In the genomic region with DNA sequence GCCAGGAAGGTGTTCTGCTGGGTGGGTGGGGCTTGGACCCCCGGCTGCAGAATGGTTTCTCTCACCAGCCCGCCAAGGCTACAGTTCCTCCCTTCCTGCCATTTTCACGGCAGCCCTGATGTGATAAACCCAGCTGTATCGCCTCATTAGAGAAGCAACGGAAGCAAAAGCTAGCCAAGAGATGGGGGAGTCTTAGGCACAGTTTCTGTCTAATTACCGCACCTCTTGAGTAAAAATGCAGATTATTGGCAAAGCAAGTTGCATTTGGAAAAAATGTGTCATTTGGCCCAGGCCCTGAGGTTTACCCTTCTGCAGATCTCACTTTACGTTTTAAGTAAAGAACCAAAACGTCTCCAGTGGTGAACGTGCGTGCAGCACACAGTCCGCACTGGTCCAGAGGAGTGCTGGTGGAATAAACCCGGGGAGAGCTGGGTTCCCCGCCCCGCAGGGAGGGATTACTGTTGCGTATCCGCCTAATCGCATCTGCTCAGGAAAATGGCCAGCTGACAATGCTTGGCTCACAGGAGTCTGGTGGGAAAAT, we compare ENCODE assay signal across 9 cellular contexts.
DNase-seq lines count a peak whose midpoint lies in the region; ATAC-seq lines count a peak whose summit lies in the region.
"Had no signal": no experiment of that assay in that cellular context is flagged by ENCODE, and none has a peak within 500 bp of the region (broad histone marks: within the 10 kb centered on the region; RNA-seq: fewer than 3 reads in every experiment).

No MANE protein-coding gene starts in this region.

- no peak overlapping the region for H2AFZ ChIP-seq in Karpas-422 (ENCODE audit: low read length)

- H3K36me3 ChIP-seq in MG63 = peaks cover 31% of the 10 kb centered on the region
- peaks cover 0 to 5% (median 0%) of the 10 kb centered on the region in 3 experiments for H3K36me3 ChIP-seq in naive thymus-derived CD4-positive, alpha-beta T cell (ENCODE audit: control insufficient read depth in 2 of 3, insufficient read depth in 3 of 3, low read length in 3 of 3)
- H3K36me3 ChIP-seq in Karpas-422 (ENCODE audit: insufficient read depth, low read length) = no peaks in the 10 kb centered on the region

- H3K4me2 ChIP-seq in Karpas-422 (ENCODE audit: low read depth, low read length, poor library complexity, severe bottlenecking) = no peak overlapping the region

- H3K9me3 Mint-ChIP-seq in activated T-helper 17 cell treated with anti-CD3 and anti-CD28 coated beads, Interleukin-2, amount 50 U/mL, for 72 hours = no peaks in the 10 kb centered on the region
- no peaks in the 10 kb centered on the region for H3K9me3 Mint-ChIP-seq in stimulated activated memory B cell treated with anti-CD40 and anti-IgM and Interleukin-4, amounts not matched to agents 10 μg/mL and 1 μg/mL and 100 μg/mL, for 72 hours
- H3K9me3 Mint-ChIP-seq in naive thymus-derived CD4-positive, alpha-beta T cell = no peaks in the 10 kb centered on the region
- no peaks in the 10 kb centered on the region for H3K9me3 Mint-ChIP-seq in T-helper 2 cell treated with Interferon-gamma antibody and Interleukin-4, amounts not matched to agents 5 μg/mL and 100 μg/mL, for 36 hours

- H3K79me2 ChIP-seq in Karpas-422 (ENCODE audit: low read length) = no peaks in the 10 kb centered on the region

- peaks cover 43% of the 10 kb centered on the region for H3K36me3 Mint-ChIP-seq in activated T-helper 17 cell treated with anti-CD3 and anti-CD28 coated beads, Interleukin-2, amount 50 U/mL, for 72 hours (ENCODE audit: low read depth)
- peaks cover 48% of the 10 kb centered on the region for H3K36me3 Mint-ChIP-seq in stimulated activated memory B cell treated with anti-CD40 and anti-IgM and Interleukin-4, amounts not matched to agents 10 μg/mL and 1 μg/mL and 100 μg/mL, for 72 hours
- peaks cover 0 to 41% (median 19%) of the 10 kb centered on the region in 5 donors for H3K36me3 Mint-ChIP-seq in naive thymus-derived CD4-positive, alpha-beta T cell
- peaks cover 6% of the 10 kb centered on the region for H3K36me3 Mint-ChIP-seq in T-helper 2 cell treated with Interferon-gamma antibody and Interleukin-4, amounts not matched to agents 5 μg/mL and 100 μg/mL, for 36 hours (ENCODE audit: low read depth)

- H3K27me3 Mint-ChIP-seq in activated T-helper 17 cell treated with anti-CD3 and anti-CD28 coated beads, Interleukin-2, amount 50 U/mL, for 72 hours = no peaks in the 10 kb centered on the region
- no peaks in the 10 kb centered on the region for H3K27me3 Mint-ChIP-seq in stimulated activated memory B cell treated with anti-CD40 and anti-IgM and Interleukin-4, amounts not matched to agents 10 μg/mL and 1 μg/mL and 100 μg/mL, for 72 hours
- no peaks in the 10 kb centered on the region for H3K27me3 Mint-ChIP-seq in naive thymus-derived CD4-positive, alpha-beta T cell
- H3K27me3 Mint-ChIP-seq in T-helper 2 cell treated with Interferon-gamma antibody and Interleukin-4, amounts not matched to agents 5 μg/mL and 100 μg/mL, for 36 hours (ENCODE audit: low read depth) = no peaks in the 10 kb centered on the region

- peaks cover 28% of the 10 kb centered on the region for H3K4me1 Mint-ChIP-seq in activated T-helper 17 cell treated with anti-CD3 and anti-CD28 coated beads, Interleukin-2, amount 50 U/mL, for 72 hours
- H3K4me1 Mint-ChIP-seq in stimulated activated memory B cell treated with anti-CD40 and anti-IgM and Interleukin-4, amounts not matched to agents 10 μg/mL and 1 μg/mL and 100 μg/mL, for 72 hours = peaks cover 55% of the 10 kb centered on the region
- peaks cover 3 to 43% (median 38%) of the 10 kb centered on the region in 7 donors for H3K4me1 Mint-ChIP-seq in naive thymus-derived CD4-positive, alpha-beta T cell
- H3K4me1 Mint-ChIP-seq in T-helper 2 cell treated with Interferon-gamma antibody and Interleukin-4, amounts not matched to agents 5 μg/mL and 100 μg/mL, for 36 hours (ENCODE audit: low read depth) = peaks cover 5% of the 10 kb centered on the region

- peak; percentile 60 for ATAC-seq in activated T-helper 17 cell treated with anti-CD3 and anti-CD28 coated beads, Interleukin-2, amount 50 U/mL, for 72 hours (replicated peaks)
- peak; percentile 56 for ATAC-seq in stimulated activated memory B cell treated with anti-CD40 and anti-IgM and Interleukin-4, amounts not matched to agents 10 μg/mL and 1 μg/mL and 100 μg/mL, for 72 hours
- ATAC-seq in naive thymus-derived CD4-positive, alpha-beta T cell = no peak
- no peak for ATAC-seq in HG03469 (IDR thresholded peaks at IDR 0.05; ENCODE audit: unreplicated experiment)

- peak; percentile 90 for DNase-seq in MG63
- DNase-seq in hypothalamus (lab: John Stamatoyannopoulos, UW) = peak in 30 of 51 donors; percentile 27 to 77 (median 56)
- DNase-seq in naive thymus-derived CD4-positive, alpha-beta T cell = no peak
- DNase-seq in Karpas-422 = no peak
- DNase-seq in T-helper 2 cell treated with Interferon-gamma antibody and Interleukin-4, amounts not matched to agents 5 μg/mL and 100 μg/mL, for 36 hours (ENCODE audit: low spot score) = no peak

- H3K9me3 ChIP-seq in MG63 (no peaks in the 10 kb centered on the region), Karpas-422 (ENCODE audit: low read length) (no peaks in the 10 kb centered on the region)
- no peaks in the 10 kb centered on the region for H3K9me3 ChIP-seq in naive thymus-derived CD4-positive, alpha-beta T cell (ENCODE audit: control insufficient read depth in 2 of 3, low read length in 3 of 3)
- H3K9me3 ChIP-seq: neutrophil had no signal

- no peaks in the 10 kb centered on the region for H3K4me1 ChIP-seq in naive thymus-derived CD4-positive, alpha-beta T cell (ENCODE audit: control insufficient read depth in 2 of 2, insufficient read depth in 2 of 2, low read length in 2 of 2)
- H3K4me1 ChIP-seq in Karpas-422 (ENCODE audit: low read length) = no peaks in the 10 kb centered on the region

- H4K20me1 ChIP-seq in Karpas-422 (ENCODE audit: insufficient read depth, low read depth, low read length) = peaks cover 16% of the 10 kb centered on the region

- H3K4me3 ChIP-seq in MG63 (peak overlapping the region; percentile 15), Karpas-422 (ENCODE audit: low read length) (no peak overlapping the region)
- no peak overlapping the region for H3K4me3 ChIP-seq in naive thymus-derived CD4-positive, alpha-beta T cell (ENCODE audit: low read length)

- H3K27me3 ChIP-seq in MG63 (no peaks in the 10 kb centered on the region), Karpas-422 (ENCODE audit: low read length) (no peaks in the 10 kb centered on the region)
- H3K27me3 ChIP-seq in naive thymus-derived CD4-positive, alpha-beta T cell (ENCODE audit: control insufficient read depth in 2 of 2, insufficient read depth in 2 of 2, low read length in 2 of 2) = no peaks in the 10 kb centered on the region
- H3K27me3 ChIP-seq: neutrophil had no signal

- H3K9me2 ChIP-seq in Karpas-422 (replicated peaks; ENCODE audit: insufficient read depth, low read length) = no peaks in the 10 kb centered on the region

- no peak overlapping the region for H3K4me3 Mint-ChIP-seq in activated T-helper 17 cell treated with anti-CD3 and anti-CD28 coated beads, Interleukin-2, amount 50 U/mL, for 72 hours
- H3K4me3 Mint-ChIP-seq in stimulated activated memory B cell treated with anti-CD40 and anti-IgM and Interleukin-4, amounts not matched to agents 10 μg/mL and 1 μg/mL and 100 μg/mL, for 72 hours = no peak overlapping the region
- no peak overlapping the region for H3K4me3 Mint-ChIP-seq in naive thymus-derived CD4-positive, alpha-beta T cell
- no peak overlapping the region for H3K4me3 Mint-ChIP-seq in T-helper 2 cell treated with Interferon-gamma antibody and Interleukin-4, amounts not matched to agents 5 μg/mL and 100 μg/mL, for 36 hours

- no peak overlapping the region for H3K9ac ChIP-seq in Karpas-422 (ENCODE audit: low read length)

- POLR2A ChIA-PET in naive thymus-derived CD4-positive, alpha-beta T cell (lab: Charles Lee) = interaction anchor here (0.6 kb wide), 1 partner anchor 33 kb away, joined by 3 read pairs; no protein-coding TSS in a partner anchor

- no peak overlapping the region for H3K27ac Mint-ChIP-seq in activated T-helper 17 cell treated with anti-CD3 and anti-CD28 coated beads, Interleukin-2, amount 50 U/mL, for 72 hours
- H3K27ac Mint-ChIP-seq in stimulated activated memory B cell treated with anti-CD40 and anti-IgM and Interleukin-4, amounts not matched to agents 10 μg/mL and 1 μg/mL and 100 μg/mL, for 72 hours = peak overlapping the region; percentile 28
- H3K27ac Mint-ChIP-seq in naive thymus-derived CD4-positive, alpha-beta T cell = peak overlapping the region in 1 of 9 donors; percentile 33
- H3K27ac Mint-ChIP-seq in T-helper 2 cell treated with Interferon-gamma antibody and Interleukin-4, amounts not matched to agents 5 μg/mL and 100 μg/mL, for 36 hours = no peak overlapping the region

- CTCF ChIA-PET in naive thymus-derived CD4-positive, alpha-beta T cell (lab: Charles Lee) = no interaction called here

- no peak overlapping the region for H3K27ac ChIP-seq in naive thymus-derived CD4-positive, alpha-beta T cell (ENCODE audit: low read depth, low read length)
- H3K27ac ChIP-seq in Karpas-422 (ENCODE audit: low read length) = no peak overlapping the region
- H3K27ac ChIP-seq: neutrophil had no signal

- intact Hi-C loops in naive thymus-derived CD4-positive, alpha-beta T cell (cut with micrococcal nuclease) = no loop called here

Comparison
In these comparisons a context has a peak if more than half of its experiments do, and no peak if none do; other contexts are left out.
1. DNase-seq: peak in MG63 (single experiment) and hypothalamus (30 of 51); none in naive thymus-derived CD4-positive, alpha-beta T cell (0 of 9), Karpas-422 (single experiment) and T-helper 2 cell treated with Interferon-gamma antibody and Interleukin-4, amounts not matched to agents 5 μg/mL and 100 μg/mL, for 36 hours (single experiment).
2. ATAC-seq: peak in activated T-helper 17 cell treated with anti-CD3 and anti-CD28 coated beads, Interleukin-2, amount 50 U/mL, for 72 hours (single experiment) and stimulated activated memory B cell treated with anti-CD40 and anti-IgM and Interleukin-4, amounts not matched to agents 10 μg/mL and 1 μg/mL and 100 μg/mL, for 72 hours (single experiment); none in naive thymus-derived CD4-positive, alpha-beta T cell (single experiment) and HG03469 (single experiment).